11 cellular contexts compared by ENCODE assay signal in the genomic region with DNA sequence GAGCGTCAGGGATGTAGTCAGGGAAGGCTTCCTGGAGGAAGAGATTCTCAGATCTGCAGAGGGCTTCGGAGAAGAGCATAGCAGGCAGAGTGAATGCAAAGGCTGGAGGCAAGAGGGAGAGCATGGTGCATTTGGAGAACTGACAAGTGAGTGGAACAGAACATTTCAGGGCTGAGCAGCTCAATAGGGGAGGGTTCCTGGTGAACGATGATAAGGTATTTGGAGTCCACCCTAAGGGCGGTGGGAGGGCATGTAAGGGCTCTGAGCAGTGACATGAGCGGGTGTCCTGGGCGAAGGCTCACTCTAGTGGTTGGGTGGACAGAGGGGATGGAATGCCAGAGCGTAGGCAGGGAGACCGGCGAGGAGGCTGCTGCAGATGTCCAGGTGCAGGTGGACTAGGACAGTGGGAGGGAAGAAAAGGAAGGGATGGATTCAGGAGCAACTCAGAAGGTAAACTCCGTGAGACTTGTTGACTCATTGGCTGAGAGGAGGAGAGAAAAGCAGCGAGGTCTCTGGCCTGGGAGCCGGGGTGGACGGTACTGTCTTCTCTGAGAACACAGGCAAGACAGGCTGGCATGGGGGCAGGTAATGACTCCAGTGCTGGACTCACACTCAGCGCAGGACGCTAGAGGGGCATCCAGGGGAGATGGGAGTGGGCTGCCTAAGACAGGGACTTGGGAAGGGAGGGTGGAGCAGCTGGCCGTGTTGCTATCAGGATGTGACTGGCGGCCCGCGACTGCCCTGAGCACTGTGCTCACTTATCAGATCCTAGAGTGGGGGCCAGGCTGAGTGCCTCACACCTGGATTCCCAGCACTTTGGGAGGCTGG. TPM values are rescaled to one million over a fixed set of nuclear protein-coding genes. Genes with fewer than 3 reads are reported as not detected.
A peak's percentile ranks its signal among the peaks of the same experiment; 100 is the strongest.
DNase-seq lines count a peak whose midpoint lies in the region; ATAC-seq, FAIRE-seq and TF ChIP-seq lines count a peak whose summit lies in the region.
"Had no signal": no experiment of that assay in that cellular context is flagged by ENCODE, and none has a peak within 500 bp of the region (broad histone marks: within the 10 kb centered on the region; RNA-seq: fewer than 3 reads in every experiment).

No MANE protein-coding gene starts in this region.

- DNase-seq in A549 (ENCODE audit: low read depth in 1 of 2, low spot score in 1 of 2) (peak in 1 of 2 experiments; percentile 39), DMS53 (lab: John Stamatoyannopoulos, UW) (peak; percentile 85), SW480 (ENCODE audit: low spot score) (peak; percentile 19), islet precursor cell (peak; percentile 79), GM03348 (ENCODE audit: low spot score) (no peak), NCI-H2171 (lab: John Stamatoyannopoulos, UW) (no peak)
- no peak for DNase-seq in stimulated activated CD4-positive, alpha-beta T cell treated with anti-CD3 and anti-CD28 coated beads, Interleukin-1b, Interleukin-23, amount 100 ng/mL, for 48 hours
- no peak for DNase-seq in NK-92 treated with Interleukin-12 subunit alpha and Interleukin-12 subunit beta, amount 100 ng/mL, for 24 hours (lab: John Stamatoyannopoulos, UW)
- DNase-seq: NCI-H2029 treated with DMSO at 0.1 percent for 48 hours, occipital lobe had no signal

- FAIRE-seq in A549 (lab: Jason Lieb, UNC), result no peak
- FAIRE-seq: kidney had no signal

- TF ChIP-seq CTCF in A549 (IDR thresholded peaks at IDR 0.05), result no peak

- H3K4me3 ChIP-seq in A549, result no peak overlapping the region

- TF ChIP-seq RAD21 in A549 (conservative IDR thresholded peaks at IDR 0.05 in 1 of 2, IDR thresholded peaks at IDR 0.05 in 1 of 2), result no peak

- WGBS in A549 (ENCODE audit: missing lambda C conversion rate), result 58% methylated on average over 19 of the region's 19 CpGs

- CTCF ChIA-PET in A549 (lab: Yijun Ruan, JAX), result interaction anchor here (1.0 to 21.0 kb wide), 7 partner anchors 8 to 85 kb away, joined by 3 to 497 read pairs (median 5); a partner anchor contains a TSS

- H3K9me3 ChIP-seq in A549, result no peaks in the 10 kb centered on the region

- POLR2A ChIA-PET in A549 (lab: Yijun Ruan, JAX), result no interaction called here

- no peak for TF ChIP-seq EP300 in A549 (IDR thresholded peaks at IDR 0.05)

- peak; percentile 2 to 31; a peak in 3 of 6 replicates for ATAC-seq in A549

- peak overlapping the region; percentile 86; the same call in 2 of the 3 replicates for H3K4me2 ChIP-seq in A549

- H3K4me1 ChIP-seq in A549, result peaks cover 16% of the 10 kb centered on the region; the same call in 2 of the 3 replicates

- H3K27ac ChIP-seq in A549, result no peak overlapping the region

- no peak for TF ChIP-seq POLR2A in A549 (IDR thresholded peaks at IDR 0.05; ENCODE audit: low read length)

TF ChIP-seq in A549, 52 proteins besides CTCF, POLR2A, EP300 and RAD21:
- TF ChIP-seq ZFP36 (IDR thresholded peaks at IDR 0.05; ENCODE audit: borderline replicate concordance, partially characterized antibody) (peak; percentile 94), FOSL2 (IDR thresholded peaks at IDR 0.05) (no peak), FOSL2 (CRISPR knock-in tag; IDR thresholded peaks at IDR 0.05) (no peak)

RNA-seq across cellular contexts. Expression of a gene that starts 1.4 kb away (rescaled TPM):
- polyA plus RNA-seq in A549 (2011; rRNA removed) (69.5 and 80.5 TPM in 2 replicates), A549 (2017; fragmentation: RNase III; extraction: RNeasy Plus Mini Kit Qiagen cat#74134 plus additional on column Dnase treatment) (47.0 to 50.7 TPM (median 48.5 TPM) in 3 replicates)
- polyA plus RNA-seq in A549 (2012; cell fraction: cytosol; rRNA removed), result 44.5 and 52.9 TPM in 2 replicates
- polyA plus RNA-seq in A549 (2012; cell fraction: nucleus; rRNA removed), result 33.1 and 52.2 TPM in 2 replicates
- polyA minus RNA-seq in A549 (2011; rRNA and poly(A)+ RNA removed), result 27.9 and 29.6 TPM in 2 replicates

RNA-seq across cellular contexts. Expression of a gene that starts 47.6 kb away (rescaled TPM):
- polyA plus RNA-seq in A549 (2011; rRNA removed) (30.8 and 41.8 TPM in 2 replicates), A549 (2017; fragmentation: RNase III; extraction: RNeasy Plus Mini Kit Qiagen cat#74134 plus additional on column Dnase treatment) (23.6 to 24.5 TPM (median 24.3 TPM) in 3 replicates)
- polyA plus RNA-seq in A549 (2012; cell fraction: cytosol; rRNA removed), result 22.4 and 26.4 TPM in 2 replicates
- polyA plus RNA-seq in A549 (2012; cell fraction: nucleus; rRNA removed), result 41.4 and 43.0 TPM in 2 replicates
- 58.4 and 65.5 TPM in 2 replicates for polyA minus RNA-seq in A549 (2011; rRNA and poly(A)+ RNA removed)

Comparison
In these comparisons a context has a peak if more than half of its experiments do, and no peak if none do; other contexts are left out.
1. DNase-seq: peak in DMS53 (single experiment), SW480 (single experiment) and islet precursor cell (single experiment); none in stimulated activated CD4-positive, alpha-beta T cell treated with anti-CD3 and anti-CD28 coated beads, Interleukin-1b, Interleukin-23, amount 100 ng/mL, for 48 hours (single experiment), GM03348 (single experiment), NK-92 treated with Interleukin-12 subunit alpha and Interleukin-12 subunit beta, amount 100 ng/mL, for 24 hours (single experiment) and NCI-H2171 (single experiment).